ENCODE assay signal across 8 cellular contexts in genomic region chr5:63141582-63141981, GRCh38.
"Had no signal": no experiment of that assay in that cellular context is flagged by ENCODE, and none has a peak within 500 bp of the region (broad histone marks: within the 10 kb centered on the region; RNA-seq: fewer than 3 reads in every experiment).

No MANE protein-coding gene starts in this region.

- H3K27ac Mint-ChIP-seq: GM23338, H9, HFFc6 had no signal

- DNase-seq: GM23248, GOT3, H7, H9, HCEC 1CT, HFFc6 had no signal

- H3K9me3 Mint-ChIP-seq: GM23338, H9 had no signal

- H3K4me3 Mint-ChIP-seq: GM23338, H9, HFFc6 had no signal

- ATAC-seq: GM23338, HCT116 had no signal

- H3K4me1 Mint-ChIP-seq: GM23338, H9 had no signal
